ENCODE assay signal across 8 cellular contexts in genomic region chrY:7344661-7345060, GRCh38.
DNase-seq lines count a peak whose midpoint lies in the region; ATAC-seq and TF ChIP-seq lines count a peak whose summit lies in the region.

No MANE protein-coding gene starts in this region.

- no peak overlapping the region for H2BK5ac ChIP-seq in mesenchymal stem cell (ENCODE audit: low read depth, low read length, poor library complexity, severe bottlenecking)

- no peak overlapping the region for H2BK15ac ChIP-seq in mesenchymal stem cell (ENCODE audit: low read depth, poor library complexity, severe bottlenecking)

- H3K9ac ChIP-seq in mesenchymal stem cell (ENCODE audit: low read length): no peak overlapping the region

- no peak overlapping the region for H3K18ac ChIP-seq in mesenchymal stem cell (ENCODE audit: low read depth in 1 of 2, low read length in 2 of 2)

- no peak overlapping the region for H3K4me3 ChIP-seq in BJ (ENCODE audit: low read depth, low read length)
- H3K4me3 ChIP-seq in mesenchymal stem cell (ENCODE audit: insufficient read depth in 1 of 2, low read depth in 1 of 2, low read length in 2 of 2): no peak overlapping the region

- no peak overlapping the region for H2BK12ac ChIP-seq in mesenchymal stem cell (ENCODE audit: low read length in 2 of 2)

- H3K27me3 ChIP-seq in BJ (ENCODE audit: control insufficient read depth, insufficient read depth, low read length): no peaks in the 10 kb centered on the region
- no peaks in the 10 kb centered on the region for H3K27me3 ChIP-seq in mesenchymal stem cell (ENCODE audit: control insufficient read depth in 1 of 2, insufficient read depth in 1 of 2, low read length in 2 of 2)

- no peak overlapping the region for H3K4ac ChIP-seq in mesenchymal stem cell (ENCODE audit: low read depth in 1 of 2, low read length in 2 of 2)

- H3K36me3 ChIP-seq in BJ (ENCODE audit: control insufficient read depth, insufficient read depth, low read length) (peaks cover 4% of the 10 kb centered on the region), mesenchymal stem cell (ENCODE audit: control insufficient read depth in 1 of 2, insufficient read depth in 2 of 2, low read depth in 1 of 2, low read length in 2 of 2) (peaks cover 0 to 11% of the 10 kb centered on the region in 2 experiments)

- H2AK5ac ChIP-seq in mesenchymal stem cell (ENCODE audit: low read length, severe bottlenecking): no peak overlapping the region

- H3K27ac ChIP-seq in mesenchymal stem cell (ENCODE audit: low read length, poor library complexity, severe bottlenecking): no peak overlapping the region

- no peak for DNase-seq in BJ (ENCODE audit: low read depth)
- DNase-seq in activated effector memory CD4-positive, alpha-beta T cell treated with Interleukin-2 at 50 U/mL for 16 hours: peak; percentile 6
- peak; percentile 48 for DNase-seq in mesenchymal stem cell
- DNase-seq in GM19238 (ENCODE audit: insufficient read length, low spot score): no peak
- DNase-seq in Kasumi-1 (lab: John Stamatoyannopoulos, UW): no peak
- DNase-seq in middle frontal gyrus (ENCODE audit: extremely low spot score, low spot score): no peak
- DNase-seq in NCI-H1436 treated with DMSO at 0.1 percent for 48 hours (lab: John Stamatoyannopoulos, UW): no peak

- no peaks in the 10 kb centered on the region for H3K9me3 ChIP-seq in mesenchymal stem cell (ENCODE audit: control insufficient read depth, low read length)

- peak; percentile 48 for TF ChIP-seq CTCF in BJ (IDR thresholded peaks at IDR 0.05; ENCODE audit: insufficient read depth, low read depth, low read length)

- CTCF ChIA-PET in BJ (lab: Yijun Ruan, JAX): no interaction called here

- H2BK120ac ChIP-seq in mesenchymal stem cell (ENCODE audit: low read depth, low read length): no peak overlapping the region

- H3K4me1 ChIP-seq in mesenchymal stem cell (ENCODE audit: control insufficient read depth, insufficient read depth, low read depth, low read length): no peaks in the 10 kb centered on the region

- H2AFZ ChIP-seq in mesenchymal stem cell (ENCODE audit: low read depth, low read length): no peak overlapping the region

- no peak overlapping the region for H4K91ac ChIP-seq in mesenchymal stem cell (ENCODE audit: low read length)

- H4K8ac ChIP-seq in mesenchymal stem cell (ENCODE audit: low read length): no peak overlapping the region

- H3K14ac ChIP-seq in mesenchymal stem cell (ENCODE audit: low read length in 2 of 2): no peak overlapping the region

- 20% methylated on average over 1 of the region's 7 CpGs for WGBS in mesenchymal stem cell

- no peak overlapping the region for H3K23ac ChIP-seq in mesenchymal stem cell (ENCODE audit: low read length in 2 of 2)

- ATAC-seq in HG02798 (IDR thresholded peaks at IDR 0.05; ENCODE audit: poor library complexity, unreplicated experiment): peak; percentile 57

- POLR2A ChIA-PET in BJ (lab: Charles Lee): no interaction called here

- H3K79me1 ChIP-seq in mesenchymal stem cell (replicated peaks; ENCODE audit: low read length, poor library complexity, severe bottlenecking): peaks cover 3% of the 10 kb centered on the region

- no peak overlapping the region for H3K4me2 ChIP-seq in mesenchymal stem cell (ENCODE audit: low read length, poor library complexity, severe bottlenecking)

Comparison
In these comparisons a context has a peak if more than half of its experiments do, and no peak if none do; other contexts are left out.
1. DNase-seq: peak in activated effector memory CD4-positive, alpha-beta T cell treated with Interleukin-2 at 50 U/mL for 16 hours (single experiment) and mesenchymal stem cell (single experiment); none in BJ (single experiment), GM19238 (single experiment), Kasumi-1 (0 of 2), middle frontal gyrus (single experiment) and NCI-H1436 treated with DMSO at 0.1 percent for 48 hours (single experiment).